In genomic region chr2:43139996-43140621, GRCh38 we compare ENCODE assay signal across 9 cellular contexts.
DNase-seq lines count a peak whose midpoint lies in the region; ATAC-seq, FAIRE-seq and TF ChIP-seq lines count a peak whose summit lies in the region.
"Had no signal": no experiment of that assay in that cellular context is flagged by ENCODE, and none has a peak within 500 bp of the region (broad histone marks: within the 10 kb centered on the region; RNA-seq: fewer than 3 reads in every experiment).

No MANE protein-coding gene starts in this region.

- FAIRE-seq in small intestine (lab: Jason Lieb, UNC), result no peak

- H3K4me1 Mint-ChIP-seq in activated T-helper 1 cell treated with anti-CD3 and anti-CD28 coated beads, Interleukin-12 subunit alpha, Interleukin-12 subunit beta, Interleukin-2, Interleukin-4 antibody, amounts not matched to agents 30 ng/mL and 10 ng/mL and 1 ng/mL, durations not matched to agents 14 hours and 24 hours and 36 hours (ENCODE audit: low read depth), result peaks cover 66% of the 10 kb centered on the region

- H3K36me3 ChIP-seq in heart left ventricle (no peaks in the 10 kb centered on the region), small intestine (ENCODE audit: control insufficient read depth in 2 of 2, insufficient read depth in 2 of 2, low read length in 2 of 2) (no peaks in the 10 kb centered on the region)

- intact Hi-C loops in activated T-helper 1 cell treated with anti-CD3 and anti-CD28 coated beads, Interleukin-12 subunit alpha, Interleukin-12 subunit beta, Interleukin-2, Interleukin-4 antibody, amounts not matched to agents 30 ng/mL and 10 ng/mL and 1 ng/mL, durations not matched to agents 14 hours and 24 hours and 36 hours (cut with micrococcal nuclease), result loop anchor here (1.0 to 10.0 kb wide), 3 partner anchors 9 to 1035 kb away; no protein-coding TSS in a partner anchor
- intact Hi-C loops in heart left ventricle (cut with DNase I), result loop anchor here in 1 of 10 donors (10.0 kb wide), 1 partner anchor 345 kb away; no protein-coding TSS in a partner anchor

- no peaks in the 10 kb centered on the region for H3K27me3 Mint-ChIP-seq in activated T-helper 1 cell treated with anti-CD3 and anti-CD28 coated beads, Interleukin-12 subunit alpha, Interleukin-12 subunit beta, Interleukin-2, Interleukin-4 antibody, amounts not matched to agents 30 ng/mL and 10 ng/mL and 1 ng/mL, durations not matched to agents 14 hours and 24 hours and 36 hours (ENCODE audit: insufficient read depth)

- DNase-seq in HFF-Myc (ENCODE audit: extremely low read depth, low read depth) (peak; percentile 66), heart left ventricle (peak; percentile 65 to 81 (median 74)), small intestine (peak; percentile 61), activated gamma-delta T cell treated with Interleukin-2 at 50 U/mL for 16 hours (no peak), GM19238 (ENCODE audit: insufficient read length, low spot score) (no peak)
- DNase-seq in activated T-helper 1 cell treated with anti-CD3 and anti-CD28 coated beads, Interleukin-12 subunit alpha, Interleukin-12 subunit beta, Interleukin-2, Interleukin-4 antibody, amounts not matched to agents 30 ng/mL and 10 ng/mL and 1 ng/mL, durations not matched to agents 14 hours and 24 hours and 36 hours (ENCODE audit: low spot score), result no peak
- no peak for DNase-seq in stimulated activated CD4-positive, alpha-beta T cell treated with anti-CD3 and anti-CD28 coated beads, Interleukin-4, amount 100 ng/mL, for 24 hours
- DNase-seq: activated gamma-delta T cell had no signal

- H3K4me3 ChIP-seq in HFF-Myc (replicated peaks; ENCODE audit: low read depth, low read length) (no peak overlapping the region), heart left ventricle (no peak overlapping the region), small intestine (ENCODE audit: low read depth in 1 of 2, low read length in 2 of 2) (no peak overlapping the region)

- H3K27ac ChIP-seq in heart left ventricle, result peak overlapping the region; percentile 3 to 79 (median 55)
- peak overlapping the region; percentile 22 to 72 for H3K27ac ChIP-seq in small intestine (ENCODE audit: low read depth in 1 of 2, low read length in 1 of 2)

- TF ChIP-seq CTCF in HFF-Myc (IDR thresholded peaks at IDR 0.05; ENCODE audit: low read depth, low read length, missing control alignments), result no peak
- peak in 1 of 12 donors; percentile 11 for TF ChIP-seq CTCF in heart left ventricle (IDR thresholded peaks at IDR 0.05)

- H3K4me1 ChIP-seq in heart left ventricle, result peaks cover 0 to 57% (median 23%) of the 10 kb centered on the region in 12 donors
- H3K4me1 ChIP-seq in small intestine (ENCODE audit: control insufficient read depth in 2 of 2, insufficient read depth in 1 of 2, low read depth in 1 of 2, low read length in 1 of 2), result peaks cover 13 to 16% of the 10 kb centered on the region in 2 donors

- TF ChIP-seq POLR2A in heart left ventricle (IDR thresholded peaks at IDR 0.05), result no peak

- 32 to 58% (median 47%) methylated on average over 11 of the region's 11 CpGs for WGBS in heart left ventricle, 4 donors
- 69 to 86% (median 85%) methylated on average over 11 of the region's 11 CpGs for WGBS in small intestine, 3 donors

- H3K27ac Mint-ChIP-seq in activated T-helper 1 cell treated with anti-CD3 and anti-CD28 coated beads, Interleukin-12 subunit alpha, Interleukin-12 subunit beta, Interleukin-2, Interleukin-4 antibody, amounts not matched to agents 30 ng/mL and 10 ng/mL and 1 ng/mL, durations not matched to agents 14 hours and 24 hours and 36 hours, result peak overlapping the region; percentile 90

- peaks cover 12% of the 10 kb centered on the region for H3K36me3 Mint-ChIP-seq in activated T-helper 1 cell treated with anti-CD3 and anti-CD28 coated beads, Interleukin-12 subunit alpha, Interleukin-12 subunit beta, Interleukin-2, Interleukin-4 antibody, amounts not matched to agents 30 ng/mL and 10 ng/mL and 1 ng/mL, durations not matched to agents 14 hours and 24 hours and 36 hours (ENCODE audit: low read depth)

- H3K9me3 Mint-ChIP-seq in activated T-helper 1 cell treated with anti-CD3 and anti-CD28 coated beads, Interleukin-12 subunit alpha, Interleukin-12 subunit beta, Interleukin-2, Interleukin-4 antibody, amounts not matched to agents 30 ng/mL and 10 ng/mL and 1 ng/mL, durations not matched to agents 14 hours and 24 hours and 36 hours, result no peaks in the 10 kb centered on the region

- ATAC-seq in heart left ventricle (peak; percentile 33 to 75 (median 66)), GM18858 (IDR thresholded peaks at IDR 0.05; ENCODE audit: unreplicated experiment) (no peak)

- H3K9me3 ChIP-seq in heart left ventricle (no peaks in the 10 kb centered on the region), small intestine (ENCODE audit: control insufficient read depth, low read depth) (no peaks in the 10 kb centered on the region)

- H3K4me3 Mint-ChIP-seq in activated T-helper 1 cell treated with anti-CD3 and anti-CD28 coated beads, Interleukin-12 subunit alpha, Interleukin-12 subunit beta, Interleukin-2, Interleukin-4 antibody, amounts not matched to agents 30 ng/mL and 10 ng/mL and 1 ng/mL, durations not matched to agents 14 hours and 24 hours and 36 hours, result peak overlapping the region; percentile 74

- no peaks in the 10 kb centered on the region for H3K27me3 ChIP-seq in heart left ventricle
- H3K27me3 ChIP-seq in small intestine (ENCODE audit: control insufficient read depth in 2 of 2, insufficient read depth in 2 of 2, low read length in 2 of 2), result no peaks in the 10 kb centered on the region

Comparison
In these comparisons a context has a peak if more than half of its experiments do, and no peak if none do; other contexts are left out.
1. DNase-seq: peak in HFF-Myc (single experiment), heart left ventricle (5 of 5) and small intestine (single experiment); none in activated T-helper 1 cell treated with anti-CD3 and anti-CD28 coated beads, Interleukin-12 subunit alpha, Interleukin-12 subunit beta, Interleukin-2, Interleukin-4 antibody, amounts not matched to agents 30 ng/mL and 10 ng/mL and 1 ng/mL, durations not matched to agents 14 hours and 24 hours and 36 hours (single experiment), stimulated activated CD4-positive, alpha-beta T cell treated with anti-CD3 and anti-CD28 coated beads, Interleukin-4, amount 100 ng/mL, for 24 hours (single experiment), activated gamma-delta T cell treated with Interleukin-2 at 50 U/mL for 16 hours (single experiment) and GM19238 (single experiment).